ENCODE assay signal across 10 cellular contexts in the genomic region with DNA sequence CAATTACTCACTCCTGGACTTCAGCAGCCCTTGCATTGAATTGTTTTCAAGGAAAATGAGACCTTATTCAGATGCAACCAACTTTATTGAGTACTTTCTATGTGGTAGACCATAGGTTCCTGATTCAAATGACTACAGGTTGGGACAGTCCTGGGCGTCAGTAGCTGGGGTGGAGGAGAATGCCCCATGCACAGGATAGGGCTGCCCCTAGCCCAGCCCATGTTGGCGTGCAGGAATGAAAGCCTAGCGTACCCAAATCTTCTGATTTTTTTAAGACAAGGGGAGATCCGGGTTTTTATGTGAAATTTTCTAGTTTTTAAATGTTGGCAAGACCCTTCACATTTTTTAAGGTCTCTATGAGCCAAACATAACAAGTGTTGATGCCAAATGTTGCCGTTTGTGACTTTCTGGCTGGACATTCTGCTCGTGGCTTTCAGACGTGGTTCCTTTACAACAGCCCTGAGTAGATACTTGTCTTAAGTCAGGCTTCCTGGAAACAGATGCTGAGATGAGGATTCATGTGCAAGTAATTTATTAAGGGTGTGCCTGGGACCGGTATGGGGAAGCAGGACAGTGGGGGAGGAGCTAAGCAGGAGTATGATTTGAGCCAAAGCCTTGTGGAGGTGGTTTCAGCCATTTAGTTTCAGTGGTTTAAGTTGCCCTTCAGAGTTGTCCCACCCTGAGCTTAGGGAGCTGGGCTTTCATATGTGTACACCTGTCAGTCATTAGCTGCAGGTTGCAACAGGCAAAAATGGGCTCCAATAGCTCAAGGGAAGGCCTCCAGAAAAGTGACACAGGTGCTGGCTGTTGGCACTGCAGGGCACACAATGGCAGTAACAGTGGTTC.
DNase-seq lines count a peak whose midpoint lies in the region; ATAC-seq and TF ChIP-seq lines count a peak whose summit lies in the region.
"Had no signal": no experiment of that assay in that cellular context is flagged by ENCODE, and none has a peak within 500 bp of the region (broad histone marks: within the 10 kb centered on the region; RNA-seq: fewer than 3 reads in every experiment).

No MANE protein-coding gene starts in this region.

- WGBS in psoas muscle, 3 donors: 16 to 23% (median 17%) methylated on average over 8 of the region's 8 CpGs

- DNase-seq in RWPE1 (ENCODE audit: low spot score) (peak; percentile 13), psoas muscle (no peak), A172 (ENCODE audit: low spot score) (no peak), NCI-H2171 (lab: John Stamatoyannopoulos, UW) (no peak)
- DNase-seq in naive thymus-derived CD4-positive, alpha-beta T cell: no peak
- DNase-seq in activated CD4-positive, alpha-beta T cell treated with anti-CD3 and anti-CD28 coated beads for 48 hours: no peak
- DNase-seq: activated naive CD8-positive, alpha-beta T cell treated with anti-CD3 and anti-CD28 coated beads, Interleukin-2, amount 50 U/mL, for 24 hours; DMS53 had no signal

- H3K36me3 ChIP-seq in psoas muscle (ENCODE audit: insufficient read depth in 1 of 2, low read depth in 1 of 2): no peaks in the 10 kb centered on the region
- H3K36me3 ChIP-seq in naive thymus-derived CD4-positive, alpha-beta T cell (ENCODE audit: control insufficient read depth in 2 of 3, insufficient read depth in 3 of 3, low read length in 3 of 3): no peaks in the 10 kb centered on the region

- H3K27ac ChIP-seq in RWPE1: peak overlapping the region; percentile 46
- H3K27ac ChIP-seq in psoas muscle: no peak overlapping the region
- H3K27ac ChIP-seq in naive thymus-derived CD4-positive, alpha-beta T cell (ENCODE audit: low read depth, low read length): no peak overlapping the region

- POLR2A ChIA-PET in RWPE1 (lab: Yijun Ruan, JAX; ENCODE audit: low non-redundant PET): no interaction called here
- POLR2A ChIA-PET in naive thymus-derived CD4-positive, alpha-beta T cell (lab: Charles Lee): no interaction called here

- H3K27me3 ChIP-seq in psoas muscle (ENCODE audit: insufficient read depth in 3 of 3, low read length in 2 of 3): peaks cover 0 to 4% (median 0%) of the 10 kb centered on the region in 3 donors
- H3K27me3 ChIP-seq in naive thymus-derived CD4-positive, alpha-beta T cell (ENCODE audit: control insufficient read depth in 2 of 2, insufficient read depth in 2 of 2, low read length in 2 of 2): no peaks in the 10 kb centered on the region

- peaks cover 0 to 3% (median 0%) of the 10 kb centered on the region in 11 donors for H3K9me3 Mint-ChIP-seq in naive thymus-derived CD4-positive, alpha-beta T cell
- H3K9me3 Mint-ChIP-seq: activated naive CD8-positive, alpha-beta T cell treated with anti-CD3 and anti-CD28 coated beads, Interleukin-2, amount 50 U/mL, for 24 hours had no signal

- ATAC-seq in GM19025 (IDR thresholded peaks at IDR 0.05; ENCODE audit: low read depth, unreplicated experiment): peak; percentile 61
- ATAC-seq in HG02763 (IDR thresholded peaks at IDR 0.05; ENCODE audit: unreplicated experiment): peak; percentile 85
- ATAC-seq in psoas muscle: peak in 3 of 4 donors; percentile 33 to 41 (median 40)
- ATAC-seq in naive thymus-derived CD4-positive, alpha-beta T cell: no peak
- ATAC-seq: activated naive CD8-positive, alpha-beta T cell treated with anti-CD3 and anti-CD28 coated beads, Interleukin-2, amount 50 U/mL, for 24 hours had no signal

- no peaks in the 10 kb centered on the region for H3K36me3 Mint-ChIP-seq in naive thymus-derived CD4-positive, alpha-beta T cell

- intact Hi-C loops in psoas muscle (cut with DNase I): no loop called here
- intact Hi-C loops in naive thymus-derived CD4-positive, alpha-beta T cell (cut with micrococcal nuclease): no loop called here

- H3K9me3 ChIP-seq in psoas muscle: no peaks in the 10 kb centered on the region
- no peaks in the 10 kb centered on the region for H3K9me3 ChIP-seq in naive thymus-derived CD4-positive, alpha-beta T cell (ENCODE audit: control insufficient read depth in 2 of 3, low read length in 3 of 3)

- TF ChIP-seq CTCF in RWPE1 (conservative IDR thresholded peaks at IDR 0.05; ENCODE audit: low read depth): no peak
- TF ChIP-seq CTCF in psoas muscle (IDR thresholded peaks at IDR 0.05): no peak

- no peak overlapping the region for H3K4me3 ChIP-seq in psoas muscle
- H3K4me3 ChIP-seq in naive thymus-derived CD4-positive, alpha-beta T cell (ENCODE audit: low read length): no peak overlapping the region

- no peak overlapping the region for H3K27ac Mint-ChIP-seq in naive thymus-derived CD4-positive, alpha-beta T cell
- H3K27ac Mint-ChIP-seq: activated naive CD8-positive, alpha-beta T cell treated with anti-CD3 and anti-CD28 coated beads, Interleukin-2, amount 50 U/mL, for 24 hours had no signal

- no peak overlapping the region for H3K4me3 Mint-ChIP-seq in naive thymus-derived CD4-positive, alpha-beta T cell
- H3K4me3 Mint-ChIP-seq: activated naive CD8-positive, alpha-beta T cell treated with anti-CD3 and anti-CD28 coated beads, Interleukin-2, amount 50 U/mL, for 24 hours had no signal

- no peaks in the 10 kb centered on the region for H3K4me1 Mint-ChIP-seq in naive thymus-derived CD4-positive, alpha-beta T cell
- H3K4me1 Mint-ChIP-seq: activated naive CD8-positive, alpha-beta T cell treated with anti-CD3 and anti-CD28 coated beads, Interleukin-2, amount 50 U/mL, for 24 hours had no signal

- CTCF ChIA-PET in RWPE1 (lab: Yijun Ruan, JAX): interaction anchor here (0.7 to 0.9 kb wide), 2 partner anchors 14 to 83 kb away, joined by 3 to 4 read pairs; no protein-coding TSS in a partner anchor
- CTCF ChIA-PET in naive thymus-derived CD4-positive, alpha-beta T cell (lab: Charles Lee): interaction anchor here (0.7 kb wide), 1 partner anchor 509 kb away, joined by 4 read pairs; no protein-coding TSS in a partner anchor

- H3K4me1 ChIP-seq in psoas muscle: no peaks in the 10 kb centered on the region
- no peaks in the 10 kb centered on the region for H3K4me1 ChIP-seq in naive thymus-derived CD4-positive, alpha-beta T cell (ENCODE audit: control insufficient read depth in 2 of 2, insufficient read depth in 2 of 2, low read length in 2 of 2)

- H3K27me3 Mint-ChIP-seq in naive thymus-derived CD4-positive, alpha-beta T cell: peaks cover 0 to 23% (median 8%) of the 10 kb centered on the region in 5 donors
- H3K27me3 Mint-ChIP-seq: activated naive CD8-positive, alpha-beta T cell treated with anti-CD3 and anti-CD28 coated beads, Interleukin-2, amount 50 U/mL, for 24 hours had no signal
